ENCODE assay signal across 9 cellular contexts in genomic region chr2:233950078-233950825, GRCh38. TPM values are rescaled to one million over a fixed set of nuclear protein-coding genes. Genes with fewer than 3 reads are reported as not detected.
"Had no signal": no experiment of that assay in that cellular context is flagged by ENCODE, and none has a peak within 500 bp of the region (broad histone marks: within the 10 kb centered on the region; RNA-seq: fewer than 3 reads in every experiment).

No MANE protein-coding gene starts in this region.

- H3K9ac ChIP-seq: GM23248 had no signal

- H3K4me3 ChIP-seq: GM23248, HAP-1 had no signal

- DNase-seq: GM23248, GOT3, H7, KBM-7 had no signal

- H2AFZ ChIP-seq: GM23248 had no signal

- H3K36me3 ChIP-seq: HAP-1 had no signal

- ATAC-seq: HCT116, HepG2 had no signal

- H3K27ac ChIP-seq: GM23248, HL-60 had no signal

- H3K9me3 ChIP-seq: HAP-1 had no signal

RNA-seq across cellular contexts. Expression of gene TRPM8, which starts 33.1 kb away (rescaled TPM):
- polyA plus RNA-seq: GM23248, IgD-negative memory B cell had no signal
